In the genomic region with DNA sequence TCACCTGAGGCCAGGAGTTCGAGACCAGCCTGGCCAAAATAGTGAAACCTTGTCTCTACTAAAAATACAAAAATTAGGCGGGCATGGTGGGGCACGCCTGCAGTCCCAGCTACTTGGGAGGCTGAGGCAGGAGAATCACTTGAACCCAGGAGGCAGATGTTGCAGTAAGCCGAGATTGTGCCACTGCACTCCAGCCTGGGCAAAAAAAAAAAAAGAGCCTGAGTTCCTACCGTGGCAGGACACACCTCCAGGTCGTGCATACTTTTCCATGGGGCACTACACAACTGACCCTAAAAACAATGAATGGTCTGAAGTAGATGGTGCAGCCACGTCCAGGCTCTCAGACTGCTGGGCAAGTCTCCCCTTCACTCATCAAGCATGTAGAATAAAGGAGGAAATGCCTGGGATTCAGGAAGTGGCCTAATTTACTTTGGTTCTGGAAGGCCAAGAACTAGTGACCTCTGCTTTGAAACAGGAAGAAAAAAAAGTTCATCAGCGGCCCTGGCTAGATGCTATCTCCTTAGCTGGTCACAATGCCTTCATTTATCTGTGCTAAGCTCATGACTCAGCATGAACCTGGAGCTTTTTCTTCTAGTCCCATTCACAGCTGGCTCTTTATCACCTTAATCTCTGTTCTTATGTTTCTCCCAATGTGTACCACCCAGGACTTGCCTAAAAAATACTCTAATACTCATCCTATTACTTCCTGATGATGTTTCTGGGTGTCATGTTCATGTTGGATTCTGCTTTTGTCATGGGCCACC, we compare ENCODE assay signal across 2 cellular contexts.
A peak's percentile ranks its signal among the peaks of the same experiment; 100 is the strongest.
TF ChIP-seq lines count a peak whose summit lies in the region.

No MANE protein-coding gene starts in this region.

TF ChIP-seq in K562, 482 proteins besides CTCF, POLR2A, EP300 and RAD21 (continued from another document and continues in another):
- TF ChIP-seq ZBTB40 (IDR thresholded peaks at IDR 0.05): 0 out of 2 replicates have a peak, but pooled peaks have one; percentile 22
- TF ChIP-seq ZBTB40 (CRISPR knock-in tag; IDR thresholded peaks at IDR 0.05): no peak
- no peak for TF ChIP-seq GATAD2B (IDR thresholded peaks at IDR 0.05; ENCODE audit: borderline replicate concordance)
- no peak for TF ChIP-seq RBM22 (IDR thresholded peaks at IDR 0.05; ENCODE audit: low read depth, low read length, poor library complexity, severe bottlenecking)
- TF ChIP-seq ZFP30 (CRISPR knock-in tag; IDR thresholded peaks at IDR 0.05; ENCODE audit: borderline replicate concordance): no peak
- no peak for TF ChIP-seq HSF4 (CRISPR knock-in tag; IDR thresholded peaks at IDR 0.05; ENCODE audit: borderline replicate concordance)
- TF ChIP-seq ZNF354B (CRISPR knock-in tag; IDR thresholded peaks at IDR 0.05): no peak
- no peak for TF ChIP-seq KLF13 (tag; IDR thresholded peaks at IDR 0.05; ENCODE audit: borderline replicate concordance, low read depth)
- no peak for TF ChIP-seq GABPB2 (CRISPR knock-in tag; conservative IDR thresholded peaks at IDR 0.05)
- TF ChIP-seq ZNF143 (CRISPR knock-in tag; IDR thresholded peaks at IDR 0.05): no peak
- no peak for TF ChIP-seq PCBP2 (IDR thresholded peaks at IDR 0.05; ENCODE audit: low read depth, low read length, poor library complexity, severe bottlenecking)

TF ChIP-seq in HepG2, 621 proteins besides CTCF, POLR2A, EP300 and RAD21 (continued from another document and continues in another):
- TF ChIP-seq ZBTB40 (IDR thresholded peaks at IDR 0.05) (no peak), ZBTB40 (CRISPR knock-in tag; IDR thresholded peaks at IDR 0.05) (peak; percentile 76; the same call in 1 of the 2 replicates), ZNF383 (CRISPR knock-in tag; IDR thresholded peaks at IDR 0.05; ENCODE audit: borderline replicate concordance) (no peak), AGO2 (optimal IDR thresholded peaks at IDR 0.05; ENCODE audit: low read depth, low read length) (no peak), CHD4 (IDR thresholded peaks at IDR 0.05; ENCODE audit: borderline replicate concordance, low read length) (peak; percentile 93), JUN (CRISPR knock-in tag; IDR thresholded peaks at IDR 0.05) (no peak), PHF20 (CRISPR knock-in tag; IDR thresholded peaks at IDR 0.05) (no peak), SRSF1 (optimal IDR thresholded peaks at IDR 0.05; ENCODE audit: low read depth, low read length) (no peak), PBX2 (CRISPR knock-in tag; IDR thresholded peaks at IDR 0.05) (no peak), SMARCE1 (IDR thresholded peaks at IDR 0.05; ENCODE audit: borderline replicate concordance) (no peak), MIXL1 (CRISPR knock-in tag; IDR thresholded peaks at IDR 0.05) (peak; percentile 98), YY1 (IDR thresholded peaks at IDR 0.05; ENCODE audit: insufficient read depth, insufficient replicate concordance, low read depth, low read length) (no peak), ZNF7 (CRISPR knock-in tag; IDR thresholded peaks at IDR 0.05) (peak; percentile 47; the same call in 1 of the 2 replicates), ZNF451 (CRISPR knock-in tag; IDR thresholded peaks at IDR 0.05) (no peak), RNF2 (conservative IDR thresholded peaks at IDR 0.05; ENCODE audit: low read depth) (no peak), ZNF501 (CRISPR knock-in tag; IDR thresholded peaks at IDR 0.05) (0 out of 2 replicates have a peak, but pooled peaks have one; percentile 39), KLF9 (CRISPR knock-in tag; IDR thresholded peaks at IDR 0.05; ENCODE audit: low read depth) (no peak; the same call in 1 of the 2 replicates), CEBPB (IDR thresholded peaks at IDR 0.05; ENCODE audit: borderline replicate concordance, low read depth, low read length) (no peak), ZZZ3 (CRISPR knock-in tag; IDR thresholded peaks at IDR 0.05; ENCODE audit: borderline replicate concordance) (no peak; the same call in 1 of the 2 replicates), ATF2 (CRISPR knock-in tag; IDR thresholded peaks at IDR 0.05) (peak; percentile 50; the same call in 1 of the 2 replicates), ZBTB33 (CRISPR knock-in tag; IDR thresholded peaks at IDR 0.05) (no peak; the same call in none of the 2 replicates), ONECUT2 (CRISPR knock-in tag; IDR thresholded peaks at IDR 0.05) (no peak), ZFP91 (CRISPR knock-in tag; IDR thresholded peaks at IDR 0.05; ENCODE audit: borderline replicate concordance) (peak; percentile 40; the same call in 1 of the 2 replicates)
- TF ChIP-seq, protein P1, sequence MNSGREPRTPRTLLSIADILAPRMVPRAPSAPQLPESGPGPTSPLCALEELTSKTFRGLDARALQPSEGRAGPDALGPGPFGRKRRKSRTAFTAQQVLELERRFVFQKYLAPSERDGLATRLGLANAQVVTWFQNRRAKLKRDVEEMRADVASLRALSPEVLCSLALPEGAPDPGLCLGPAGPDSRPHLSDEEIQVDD (CRISPR knock-in tag; IDR thresholded peaks at IDR 0.05; ENCODE audit: borderline replicate concordance): no peak
- TF ChIP-seq, protein P2, sequence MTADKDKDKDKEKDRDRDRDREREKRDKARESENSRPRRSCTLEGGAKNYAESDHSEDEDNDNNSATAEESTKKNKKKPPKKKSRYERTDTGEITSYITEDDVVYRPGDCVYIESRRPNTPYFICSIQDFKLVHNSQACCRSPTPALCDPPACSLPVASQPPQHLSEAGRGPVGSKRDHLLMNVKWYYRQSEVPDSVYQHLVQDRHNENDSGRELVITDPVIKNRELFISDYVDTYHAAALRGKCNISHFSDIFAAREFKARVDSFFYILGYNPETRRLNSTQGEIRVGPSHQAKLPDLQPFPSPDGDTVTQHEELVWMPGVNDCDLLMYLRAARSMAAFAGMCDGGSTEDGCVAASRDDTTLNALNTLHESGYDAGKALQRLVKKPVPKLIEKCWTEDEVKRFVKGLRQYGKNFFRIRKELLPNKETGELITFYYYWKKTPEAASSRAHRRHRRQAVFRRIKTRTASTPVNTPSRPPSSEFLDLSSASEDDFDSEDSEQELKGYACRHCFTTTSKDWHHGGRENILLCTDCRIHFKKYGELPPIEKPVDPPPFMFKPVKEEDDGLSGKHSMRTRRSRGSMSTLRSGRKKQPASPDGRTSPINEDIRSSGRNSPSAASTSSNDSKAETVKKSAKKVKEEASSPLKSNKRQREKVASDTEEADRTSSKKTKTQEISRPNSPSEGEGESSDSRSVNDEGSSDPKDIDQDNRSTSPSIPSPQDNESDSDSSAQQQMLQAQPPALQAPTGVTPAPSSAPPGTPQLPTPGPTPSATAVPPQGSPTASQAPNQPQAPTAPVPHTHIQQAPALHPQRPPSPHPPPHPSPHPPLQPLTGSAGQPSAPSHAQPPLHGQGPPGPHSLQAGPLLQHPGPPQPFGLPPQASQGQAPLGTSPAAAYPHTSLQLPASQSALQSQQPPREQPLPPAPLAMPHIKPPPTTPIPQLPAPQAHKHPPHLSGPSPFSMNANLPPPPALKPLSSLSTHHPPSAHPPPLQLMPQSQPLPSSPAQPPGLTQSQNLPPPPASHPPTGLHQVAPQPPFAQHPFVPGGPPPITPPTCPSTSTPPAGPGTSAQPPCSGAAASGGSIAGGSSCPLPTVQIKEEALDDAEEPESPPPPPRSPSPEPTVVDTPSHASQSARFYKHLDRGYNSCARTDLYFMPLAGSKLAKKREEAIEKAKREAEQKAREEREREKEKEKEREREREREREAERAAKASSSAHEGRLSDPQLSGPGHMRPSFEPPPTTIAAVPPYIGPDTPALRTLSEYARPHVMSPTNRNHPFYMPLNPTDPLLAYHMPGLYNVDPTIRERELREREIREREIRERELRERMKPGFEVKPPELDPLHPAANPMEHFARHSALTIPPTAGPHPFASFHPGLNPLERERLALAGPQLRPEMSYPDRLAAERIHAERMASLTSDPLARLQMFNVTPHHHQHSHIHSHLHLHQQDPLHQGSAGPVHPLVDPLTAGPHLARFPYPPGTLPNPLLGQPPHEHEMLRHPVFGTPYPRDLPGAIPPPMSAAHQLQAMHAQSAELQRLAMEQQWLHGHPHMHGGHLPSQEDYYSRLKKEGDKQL (CRISPR knock-in tag; IDR thresholded peaks at IDR 0.05; ENCODE audit: low read depth): peak; percentile 82
